In genomic region chr2:184680825-184681224, GRCh38 we compare ENCODE assay signal across 31 cellular contexts.
"Had no signal": no experiment of that assay in that cellular context is flagged by ENCODE, and none has a peak within 500 bp of the region (broad histone marks: within the 10 kb centered on the region; RNA-seq: fewer than 3 reads in every experiment).

No MANE protein-coding gene starts in this region.

- H3K4me3 ChIP-seq: ascending aorta, breast epithelium, cardiac muscle cell, esophagus squamous epithelium, gastroesophageal sphincter had no signal

- H3K4me3 Mint-ChIP-seq: activated CD4-positive, alpha-beta memory T cell treated with anti-CD3 and anti-CD28 coated beads, Interleukin-2, amount 10 ng/mL, durations not matched to agents 7 days and 5 days; activated CD4-positive, alpha-beta T cell treated with anti-CD3 and anti-CD28 coated beads, Interleukin-2, amount 10 ng/mL, durations not matched to agents 7 days and 5 days; activated naive CD4-positive, alpha-beta T cell treated with anti-CD3 and anti-CD28 coated beads, Interleukin-2, amount 10 ng/mL, durations not matched to agents 7 days and 5 days; activated naive CD8-positive, alpha-beta T cell treated with anti-CD3 and anti-CD28 coated beads, Interleukin-2, amount 10 ng/mL, durations not matched to agents 7 days and 5 days; activated T-cell treated with anti-CD3 and anti-CD28 coated beads, Interleukin-2, amount 50 U/mL, for 24 hours; activated T-cell treated with anti-CD3 and anti-CD28 coated beads, Interleukin-2, amount 50 U/mL, for 72 hours; brain; effector memory CD8-positive, alpha-beta T cell; WTC11 had no signal

- H3K4me1 ChIP-seq: ascending aorta, breast epithelium, esophagus squamous epithelium, gastroesophageal sphincter had no signal

- H3K36me3 ChIP-seq: ascending aorta, breast epithelium, cardiac muscle cell, esophagus squamous epithelium, gastroesophageal sphincter had no signal

- H3K9me3 Mint-ChIP-seq: activated CD4-positive, alpha-beta memory T cell treated with anti-CD3 and anti-CD28 coated beads, Interleukin-2, amount 10 ng/mL, durations not matched to agents 7 days and 5 days; activated CD4-positive, alpha-beta T cell treated with anti-CD3 and anti-CD28 coated beads, Interleukin-2, amount 10 ng/mL, durations not matched to agents 7 days and 5 days; activated naive CD4-positive, alpha-beta T cell treated with anti-CD3 and anti-CD28 coated beads, Interleukin-2, amount 10 ng/mL, durations not matched to agents 7 days and 5 days had no signal

- DNase-seq: activated CD4-positive, alpha-beta memory T cell treated with anti-CD3 and anti-CD28 coated beads, Interleukin-2, amount 10 ng/mL, durations not matched to agents 7 days and 5 days; activated CD4-positive, alpha-beta T cell treated with anti-CD3 and anti-CD28 coated beads for 1 hour; activated CD4-positive, alpha-beta T cell treated with anti-CD3 and anti-CD28 coated beads for 4 hours; activated CD4-positive, alpha-beta T cell treated with anti-CD3 and anti-CD28 coated beads, Interleukin-2, amount 10 ng/mL, durations not matched to agents 7 days and 5 days; activated CD4-positive, alpha-beta T cell treated with anti-CD3 and anti-CD28 coated beads, Interleukin-2, amount 50 U/mL, for 4 hours; activated CD8-positive, alpha-beta memory T cell treated with anti-CD3 and anti-CD28 coated beads, Interleukin-2, amount 50 U/mL, for 48 hours; activated gamma-delta T cell; activated naive CD4-positive, alpha-beta T cell; activated naive CD4-positive, alpha-beta T cell treated with anti-CD3 and anti-CD28 coated beads, Interleukin-2, amount 10 ng/mL, durations not matched to agents 7 days and 5 days; activated naive CD8-positive, alpha-beta T cell treated with anti-CD3 and anti-CD28 coated beads, Interleukin-2, amount 10 ng/mL, durations not matched to agents 7 days and 5 days; activated T-cell treated with anti-CD3 and anti-CD28 coated beads for 4 hours; activated T-cell treated with anti-CD3 and anti-CD28 coated beads, Interleukin-2, amount 50 U/mL, for 24 hours; activated T-cell treated with anti-CD3 and anti-CD28 coated beads, Interleukin-2, amount 50 U/mL, for 72 hours; central memory CD4-positive, alpha-beta T cell; cerebellar nuclear complex; cortex of kidney; dermis blood vessel endothelial cell; effector CD4-positive, alpha-beta T cell; effector memory CD8-positive, alpha-beta T cell; esophagus squamous epithelium; foreskin melanocyte; T-helper 2 cell had no signal

- H3K27me3 Mint-ChIP-seq: activated CD4-positive, alpha-beta memory T cell treated with anti-CD3 and anti-CD28 coated beads, Interleukin-2, amount 10 ng/mL, durations not matched to agents 7 days and 5 days; activated CD4-positive, alpha-beta T cell treated with anti-CD3 and anti-CD28 coated beads, Interleukin-2, amount 10 ng/mL, durations not matched to agents 7 days and 5 days; activated naive CD4-positive, alpha-beta T cell treated with anti-CD3 and anti-CD28 coated beads, Interleukin-2, amount 10 ng/mL, durations not matched to agents 7 days and 5 days; activated naive CD8-positive, alpha-beta T cell treated with anti-CD3 and anti-CD28 coated beads, Interleukin-2, amount 10 ng/mL, durations not matched to agents 7 days and 5 days; activated T-cell treated with anti-CD3 and anti-CD28 coated beads, Interleukin-2, amount 50 U/mL, for 24 hours; brain; effector memory CD8-positive, alpha-beta T cell had no signal

- H3K27me3 ChIP-seq: ascending aorta, breast epithelium, cardiac muscle cell, esophagus squamous epithelium, gastroesophageal sphincter had no signal

- H3K9me3 ChIP-seq: ascending aorta, breast epithelium, esophagus squamous epithelium, gastroesophageal sphincter had no signal

- H3K27ac ChIP-seq: ascending aorta, breast epithelium, cardiac muscle cell, epithelial cell of prostate, esophagus squamous epithelium, gastroesophageal sphincter, VCaP had no signal

- H3K27ac Mint-ChIP-seq: activated CD4-positive, alpha-beta memory T cell treated with anti-CD3 and anti-CD28 coated beads, Interleukin-2, amount 10 ng/mL, durations not matched to agents 7 days and 5 days; activated CD4-positive, alpha-beta T cell treated with anti-CD3 and anti-CD28 coated beads, Interleukin-2, amount 10 ng/mL, durations not matched to agents 7 days and 5 days; activated naive CD4-positive, alpha-beta T cell treated with anti-CD3 and anti-CD28 coated beads, Interleukin-2, amount 10 ng/mL, durations not matched to agents 7 days and 5 days; activated naive CD4-positive, alpha-beta T cell treated with anti-CD3 and anti-CD28 coated beads, Interleukin-2, amount 50 U/mL, for 72 hours; activated naive CD8-positive, alpha-beta T cell treated with anti-CD3 and anti-CD28 coated beads, Interleukin-2, amount 10 ng/mL, durations not matched to agents 7 days and 5 days; activated T-cell treated with anti-CD3 and anti-CD28 coated beads, Interleukin-2, amount 50 U/mL, for 24 hours; activated T-cell treated with anti-CD3 and anti-CD28 coated beads, Interleukin-2, amount 50 U/mL, for 72 hours; brain; effector memory CD8-positive, alpha-beta T cell; WTC11 had no signal

- H3K36me3 Mint-ChIP-seq: activated naive CD4-positive, alpha-beta T cell treated with anti-CD3 and anti-CD28 coated beads, Interleukin-2, amount 10 ng/mL, durations not matched to agents 7 days and 5 days; activated naive CD4-positive, alpha-beta T cell treated with anti-CD3 and anti-CD28 coated beads, Interleukin-2, amount 50 U/mL, for 72 hours; activated naive CD8-positive, alpha-beta T cell treated with anti-CD3 and anti-CD28 coated beads, Interleukin-2, amount 10 ng/mL, durations not matched to agents 7 days and 5 days had no signal

- ATAC-seq: activated naive CD4-positive, alpha-beta T cell treated with anti-CD3 and anti-CD28 coated beads, Interleukin-2, amount 50 U/mL, for 72 hours; activated T-cell treated with anti-CD3 and anti-CD28 coated beads, Interleukin-2, amount 50 U/mL, for 72 hours; effector memory CD8-positive, alpha-beta T cell; gastroesophageal sphincter; WTC11 had no signal

- H3K4me1 Mint-ChIP-seq: activated CD4-positive, alpha-beta memory T cell treated with anti-CD3 and anti-CD28 coated beads, Interleukin-2, amount 10 ng/mL, durations not matched to agents 7 days and 5 days; activated CD4-positive, alpha-beta T cell treated with anti-CD3 and anti-CD28 coated beads, Interleukin-2, amount 10 ng/mL, durations not matched to agents 7 days and 5 days; activated naive CD4-positive, alpha-beta T cell treated with anti-CD3 and anti-CD28 coated beads, Interleukin-2, amount 10 ng/mL, durations not matched to agents 7 days and 5 days; activated naive CD8-positive, alpha-beta T cell treated with anti-CD3 and anti-CD28 coated beads, Interleukin-2, amount 10 ng/mL, durations not matched to agents 7 days and 5 days; brain; WTC11 had no signal
